ENCODE assay signal across 1 cellular context in genomic region chr20:35640724-35641123, GRCh38.
TF ChIP-seq lines count a peak whose summit lies in the region.

No MANE protein-coding gene starts in this region.

TF ChIP-seq in IMR-90, 13 proteins besides CTCF, POLR2A, EP300 and RAD21:
- TF ChIP-seq, protein P1, sequence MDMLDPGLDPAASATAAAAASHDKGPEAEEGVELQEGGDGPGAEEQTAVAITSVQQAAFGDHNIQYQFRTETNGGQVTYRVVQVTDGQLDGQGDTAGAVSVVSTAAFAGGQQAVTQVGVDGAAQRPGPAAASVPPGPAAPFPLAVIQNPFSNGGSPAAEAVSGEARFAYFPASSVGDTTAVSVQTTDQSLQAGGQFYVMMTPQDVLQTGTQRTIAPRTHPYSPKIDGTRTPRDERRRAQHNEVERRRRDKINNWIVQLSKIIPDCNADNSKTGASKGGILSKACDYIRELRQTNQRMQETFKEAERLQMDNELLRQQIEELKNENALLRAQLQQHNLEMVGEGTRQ (IDR thresholded peaks at IDR 0.05; ENCODE audit: low read depth, low read length), result no peak
- no peak for TF ChIP-seq ELK1 (IDR thresholded peaks at IDR 0.05; ENCODE audit: borderline replicate concordance, low read depth, low read length)
- TF ChIP-seq RCOR1 (IDR thresholded peaks at IDR 0.05; ENCODE audit: insufficient replicate concordance, low read length), result no peak
- no peak for TF ChIP-seq RFX5 (IDR thresholded peaks at IDR 0.05; ENCODE audit: low read depth, low read length)
